In genomic region chr1:228919919-228920318, GRCh38 we compare ENCODE assay signal across 14 cellular contexts.
DNase-seq lines count a peak whose midpoint lies in the region; ATAC-seq and TF ChIP-seq lines count a peak whose summit lies in the region.
"Had no signal": no experiment of that assay in that cellular context is flagged by ENCODE, and none has a peak within 500 bp of the region (broad histone marks: within the 10 kb centered on the region; RNA-seq: fewer than 3 reads in every experiment).

No MANE protein-coding gene starts in this region.

- H3K18ac ChIP-seq in mesendoderm (ENCODE audit: low read length) = no peak overlapping the region

- H3K27ac ChIP-seq in ascending aorta (peak overlapping the region; percentile 89), mesendoderm (ENCODE audit: low read depth, low read length) (no peak overlapping the region), thoracic aorta (peak overlapping the region; percentile 89 to 91)
- H3K27ac ChIP-seq: A549 had no signal

- no peak overlapping the region for H3K9ac ChIP-seq in mesendoderm (ENCODE audit: low read length)

- no peaks in the 10 kb centered on the region for H3K4me1 Mint-ChIP-seq in activated CD4-positive, alpha-beta memory T cell treated with anti-CD3 and anti-CD28 coated beads for 36 hours (ENCODE audit: low read depth)

- peaks cover 2% of the 10 kb centered on the region for H3K9me3 Mint-ChIP-seq in activated CD4-positive, alpha-beta memory T cell treated with anti-CD3 and anti-CD28 coated beads for 36 hours
- H3K9me3 Mint-ChIP-seq: CD8-positive, alpha-beta T cell had no signal

- no peak for ATAC-seq in thoracic aorta (ENCODE audit: insufficient number of reproducible peaks, low FRiP score, low read depth)
- ATAC-seq: A549; CD8-positive, alpha-beta T cell had no signal

- DNase-seq in NB4 (ENCODE audit: low read depth) = peak; percentile 40
- DNase-seq in ascending aorta (ENCODE audit: low spot score in 2 of 2) = peak in 1 of 2 donors; percentile 38
- DNase-seq in mesendoderm = peak; percentile 28
- DNase-seq in thoracic aorta (ENCODE audit: low spot score) = no peak
- no peak for DNase-seq in activated CD4-positive, alpha-beta memory T cell treated with anti-CD3 and anti-CD28 coated beads for 36 hours
- no peak for DNase-seq in foreskin fibroblast
- DNase-seq in NCI-H446 (lab: John Stamatoyannopoulos, UW) = no peak
- DNase-seq: Caco-2; CD8-positive, alpha-beta T cell; DND-41; GDM1 had no signal

- H3K4me3 Mint-ChIP-seq in activated CD4-positive, alpha-beta memory T cell treated with anti-CD3 and anti-CD28 coated beads for 36 hours = no peak overlapping the region
- H3K4me3 Mint-ChIP-seq: CD14-positive monocyte; CD8-positive, alpha-beta T cell had no signal

- no peak overlapping the region for H2BK120ac ChIP-seq in mesendoderm (ENCODE audit: low read depth, low read length)

- no peak overlapping the region for H3K56ac ChIP-seq in mesendoderm (ENCODE audit: low read length)

- no peak overlapping the region for H3K4me2 ChIP-seq in mesendoderm (ENCODE audit: low read length)
- H3K4me2 ChIP-seq: A549 had no signal

- H3K27me3 ChIP-seq in ascending aorta (no peaks in the 10 kb centered on the region), mesendoderm (ENCODE audit: insufficient read depth, low read length, poor library complexity) (no peaks in the 10 kb centered on the region), thoracic aorta (replicated peaks; ENCODE audit: insufficient read depth) (no peaks in the 10 kb centered on the region)

- no peak overlapping the region for H2AK5ac ChIP-seq in mesendoderm (ENCODE audit: low read length)

- no peak overlapping the region for H2BK15ac ChIP-seq in mesendoderm (replicated peaks; ENCODE audit: low read depth)

- H3K27me3 Mint-ChIP-seq in activated CD4-positive, alpha-beta memory T cell treated with anti-CD3 and anti-CD28 coated beads for 36 hours = no peaks in the 10 kb centered on the region

- POLR2A ChIA-PET in activated CD4-positive, alpha-beta memory T cell treated with anti-CD3 and anti-CD28 coated beads for 36 hours (lab: Charles Lee) = no interaction called here

- H3K4me1 ChIP-seq in ascending aorta (peaks cover 0 to 13% of the 10 kb centered on the region in 2 donors), mesendoderm (ENCODE audit: control insufficient read depth, low read depth, low read length) (peaks cover 3% of the 10 kb centered on the region), thoracic aorta (ENCODE audit: control insufficient read depth in 1 of 2, low read depth in 2 of 2) (peaks cover 11 to 22% of the 10 kb centered on the region in 2 donors)
- H3K4me1 ChIP-seq: A549, HAP-1 had no signal

- no peak overlapping the region for H3K23ac ChIP-seq in mesendoderm (ENCODE audit: low read length)

- H3K4me3 ChIP-seq in NB4 (ENCODE audit: low read depth, low read length) (no peak overlapping the region), ascending aorta (peak overlapping the region in 1 of 2 donors; percentile 25), mesendoderm (ENCODE audit: low read length) (no peak overlapping the region), thoracic aorta (peak overlapping the region; percentile 53), foreskin fibroblast (ENCODE audit: low read depth in 1 of 2, low read length in 2 of 2) (no peak overlapping the region)
- H3K4me3 ChIP-seq: A549, HAP-1 had no signal

- no peaks in the 10 kb centered on the region for H3K36me3 Mint-ChIP-seq in activated CD4-positive, alpha-beta memory T cell treated with anti-CD3 and anti-CD28 coated beads for 36 hours
- H3K36me3 Mint-ChIP-seq: CD8-positive, alpha-beta T cell had no signal

- no peak overlapping the region for H2BK5ac ChIP-seq in mesendoderm (ENCODE audit: low read length)

- H3K4ac ChIP-seq in mesendoderm (ENCODE audit: low read depth, low read length) = no peak overlapping the region

- no peak overlapping the region for H3K27ac Mint-ChIP-seq in activated CD4-positive, alpha-beta memory T cell treated with anti-CD3 and anti-CD28 coated beads for 36 hours
- H3K27ac Mint-ChIP-seq: CD8-positive, alpha-beta T cell had no signal

- H3K36me3 ChIP-seq in ascending aorta (no peaks in the 10 kb centered on the region), mesendoderm (ENCODE audit: control insufficient read depth, insufficient read depth, low read length) (no peaks in the 10 kb centered on the region), thoracic aorta (no peaks in the 10 kb centered on the region)
- H3K36me3 ChIP-seq: HAP-1 had no signal

- H4K8ac ChIP-seq in mesendoderm (ENCODE audit: low read depth, low read length) = no peak overlapping the region

- intact Hi-C loops in ascending aorta (cut with DNase I) = loop anchor here (5.0 kb wide), 1 partner anchor 42 kb away; no protein-coding TSS in a partner anchor
- intact Hi-C loops in activated CD4-positive, alpha-beta memory T cell treated with anti-CD3 and anti-CD28 coated beads for 36 hours (cut with micrococcal nuclease) = loop anchor here (10.0 kb wide), 2 partner anchors 125 to 185 kb away; partner anchors contain the start of gene RHOU

- TF ChIP-seq POLR2A in NB4 (IDR thresholded peaks at IDR 0.05; ENCODE audit: extremely low read depth, insufficient read length) = no peak

- CTCF ChIA-PET in activated CD4-positive, alpha-beta memory T cell treated with anti-CD3 and anti-CD28 coated beads for 36 hours (lab: Charles Lee) = no interaction called here

- no peak for TF ChIP-seq CTCF in NB4 (IDR thresholded peaks at IDR 0.05; ENCODE audit: low read depth, low read length)
- TF ChIP-seq CTCF in ascending aorta (IDR thresholded peaks at IDR 0.05) = no peak
- TF ChIP-seq CTCF in thoracic aorta (IDR thresholded peaks at IDR 0.05) = no peak
- TF ChIP-seq CTCF in foreskin fibroblast (IDR thresholded peaks at IDR 0.05; ENCODE audit: low read depth, low read length) = no peak

- WGBS in mesendoderm (ENCODE audit: extremely low coverage, insufficient coverage, low lambda C conversion rate) = no CpG with 5 or more reads among the region's 2 CpGs

- no peaks in the 10 kb centered on the region for H3K79me1 ChIP-seq in mesendoderm (ENCODE audit: low read length)

- no peaks in the 10 kb centered on the region for H3K9me3 ChIP-seq in ascending aorta
- no peaks in the 10 kb centered on the region for H3K9me3 ChIP-seq in thoracic aorta
- H3K9me3 ChIP-seq: A549, Caco-2, HAP-1 had no signal

- H4K5ac ChIP-seq in mesendoderm (ENCODE audit: low read length) = no peak overlapping the region

- H3K79me2 ChIP-seq in mesendoderm (ENCODE audit: control insufficient read depth, insufficient read depth, low read length) = no peaks in the 10 kb centered on the region

Comparison
In these comparisons a context has a peak if more than half of its experiments do, and no peak if none do; other contexts are left out.
1. DNase-seq: peak in NB4 (single experiment) and mesendoderm (single experiment); none in thoracic aorta (single experiment), activated CD4-positive, alpha-beta memory T cell treated with anti-CD3 and anti-CD28 coated beads for 36 hours (single experiment), foreskin fibroblast (0 of 2) and NCI-H446 (0 of 2).